9 cellular contexts compared by ENCODE assay signal in genomic region chr5:78908173-78908901, GRCh38.
DNase-seq lines count a peak whose midpoint lies in the region; ATAC-seq and TF ChIP-seq lines count a peak whose summit lies in the region.
"Had no signal": no experiment of that assay in that cellular context is flagged by ENCODE, and none has a peak within 500 bp of the region (broad histone marks: within the 10 kb centered on the region; RNA-seq: fewer than 3 reads in every experiment).

No MANE protein-coding gene starts in this region.

- peaks cover 8% of the 10 kb centered on the region for H3K27me3 Mint-ChIP-seq in nephron progenitor cell (ENCODE audit: low read depth, poor library complexity)
- H3K27me3 Mint-ChIP-seq: memory B cell had no signal

- H3K27ac ChIP-seq in esophagus muscularis mucosa (replicated peaks in 1 of 4) = peak overlapping the region; percentile 40 to 68 (median 66)

- H3K4me1 ChIP-seq in esophagus muscularis mucosa = peaks cover 24 to 53% (median 39%) of the 10 kb centered on the region in 4 donors

- peaks cover 64% of the 10 kb centered on the region for H3K4me1 Mint-ChIP-seq in nephron progenitor cell

- H3K4me3 Mint-ChIP-seq in nephron progenitor cell = peak overlapping the region; percentile 78

- TF ChIP-seq POLR2A in esophagus muscularis mucosa (IDR thresholded peaks at IDR 0.05; ENCODE audit: low read depth) = no peak

- DNase-seq in H4 (ENCODE audit: low spot score) (peak; percentile 98), NCI-H748 treated with DMSO at 0.1 percent for 48 hours (lab: John Stamatoyannopoulos, UW) (peak; percentile 74), esophagus muscularis mucosa (ENCODE audit: extremely low spot score) (no peak), nephron progenitor cell (peak; percentile 48), HT-29 (ENCODE audit: low spot score) (no peak), COLO829 (ENCODE audit: low spot score) (no peak), activated T-cell treated with anti-CD3 and anti-CD28 coated beads for 4 hours (no peak)

- H3K9me3 ChIP-seq in esophagus muscularis mucosa = no peaks in the 10 kb centered on the region

- 11% methylated on average over 10 of the region's 10 CpGs for WGBS in esophagus muscularis mucosa

- H3K9me3 Mint-ChIP-seq in nephron progenitor cell = no peaks in the 10 kb centered on the region
- H3K9me3 Mint-ChIP-seq: memory B cell had no signal

- ATAC-seq in HG02759 (IDR thresholded peaks at IDR 0.05; ENCODE audit: unreplicated experiment) = no peak

- H3K4me3 ChIP-seq in esophagus muscularis mucosa = peak overlapping the region; percentile 2 to 14 (median 8)

- TF ChIP-seq CTCF in esophagus muscularis mucosa (IDR thresholded peaks at IDR 0.05) = no peak
- no peak for TF ChIP-seq CTCF in nephron progenitor cell (IDR thresholded peaks at IDR 0.05)

- no peaks in the 10 kb centered on the region for H3K27me3 ChIP-seq in esophagus muscularis mucosa

- TF ChIP-seq EP300 in esophagus muscularis mucosa (IDR thresholded peaks at IDR 0.05) = no peak

- H3K36me3 Mint-ChIP-seq in nephron progenitor cell (ENCODE audit: low read depth) = peaks cover 5% of the 10 kb centered on the region
- H3K36me3 Mint-ChIP-seq: memory B cell had no signal

- intact Hi-C loops in esophagus muscularis mucosa (cut with DNase I) = no loop called here

- H3K27ac Mint-ChIP-seq in nephron progenitor cell = peak overlapping the region; percentile 93
- H3K27ac Mint-ChIP-seq: memory B cell had no signal

- no peaks in the 10 kb centered on the region for H3K36me3 ChIP-seq in esophagus muscularis mucosa

Comparison
In these comparisons a context has a peak if more than half of its experiments do, and no peak if none do; other contexts are left out.
1. DNase-seq: peak in H4 (single experiment), NCI-H748 treated with DMSO at 0.1 percent for 48 hours (single experiment) and nephron progenitor cell (single experiment); none in esophagus muscularis mucosa (single experiment), HT-29 (single experiment), COLO829 (single experiment) and activated T-cell treated with anti-CD3 and anti-CD28 coated beads for 4 hours (single experiment).